Comparison of ENCODE assay signal across 20 cellular contexts in genomic region chr4:4256799-4257198, GRCh38. TPM values are rescaled to one million over a fixed set of nuclear protein-coding genes. Genes with fewer than 3 reads are reported as not detected.
DNase-seq lines count a peak whose midpoint lies in the region; ATAC-seq, FAIRE-seq and TF ChIP-seq lines count a peak whose summit lies in the region.
"Had no signal": no experiment of that assay in that cellular context is flagged by ENCODE, and none has a peak within 500 bp of the region (broad histone marks: within the 10 kb centered on the region; RNA-seq: fewer than 3 reads in every experiment).

No MANE protein-coding gene starts in this region.

- H3K27me3 ChIP-seq in gastroesophageal sphincter: peaks cover 16% of the 10 kb centered on the region
- no peaks in the 10 kb centered on the region for H3K27me3 ChIP-seq in CD8-positive, alpha-beta memory T cell (ENCODE audit: insufficient read depth, low read length, poor library complexity, severe bottlenecking)

- no peak for FAIRE-seq in urothelium cell line (lab: Jason Lieb, UNC)
- FAIRE-seq: D721Med, HepG2 had no signal

- no peaks in the 10 kb centered on the region for H3K9me3 ChIP-seq in gastroesophageal sphincter
- no peaks in the 10 kb centered on the region for H3K9me3 ChIP-seq in CD8-positive, alpha-beta memory T cell (ENCODE audit: low read length)

- TF ChIP-seq CTCF in gastroesophageal sphincter (IDR thresholded peaks at IDR 0.05): no peak

- no peak for TF ChIP-seq EP300 in gastroesophageal sphincter (IDR thresholded peaks at IDR 0.05)

- WGBS in gastroesophageal sphincter (ENCODE audit: low coverage in 1 of 2), 2 donors: 69 to 72% methylated on average over 5 to 6 of the region's 10 CpGs

- no peak overlapping the region for H3K4me3 ChIP-seq in gastroesophageal sphincter
- H3K4me3 ChIP-seq in CD8-positive, alpha-beta memory T cell (ENCODE audit: low read length): no peak overlapping the region

- H3K36me3 ChIP-seq in gastroesophageal sphincter: no peaks in the 10 kb centered on the region
- no peaks in the 10 kb centered on the region for H3K36me3 ChIP-seq in CD8-positive, alpha-beta memory T cell (ENCODE audit: insufficient read depth, low read length)

- peaks cover 0 to 8% (median 0%) of the 10 kb centered on the region in 3 donors for H3K4me1 ChIP-seq in gastroesophageal sphincter
- H3K4me1 ChIP-seq in CD8-positive, alpha-beta memory T cell (ENCODE audit: insufficient read depth, low read length): no peaks in the 10 kb centered on the region

- H3K36me3 Mint-ChIP-seq in CD8-positive, alpha-beta memory T cell: no peaks in the 10 kb centered on the region
- H3K36me3 Mint-ChIP-seq: CD4-positive, CD25-positive, alpha-beta regulatory T cell had no signal

- no peak for TF ChIP-seq POLR2A in gastroesophageal sphincter (IDR thresholded peaks at IDR 0.05)

- no peaks in the 10 kb centered on the region for H3K27me3 Mint-ChIP-seq in CD8-positive, alpha-beta memory T cell

- intact Hi-C loops in left cardiac atrium (cut with DNase I) (loop anchor here in 1 of 2 donors (5.0 kb wide), 1 partner anchor 176 kb away; no protein-coding TSS in a partner anchor), left ventricle myocardium superior (cut with micrococcal nuclease) (no loop called here)

- POLR2A ChIA-PET in CD8-positive, alpha-beta memory T cell (lab: Charles Lee): no interaction called here

- no peak overlapping the region for H3K27ac Mint-ChIP-seq in CD8-positive, alpha-beta memory T cell
- H3K27ac Mint-ChIP-seq: CD4-positive, CD25-positive, alpha-beta regulatory T cell; HFFc6 had no signal

- H3K9me3 Mint-ChIP-seq in CD8-positive, alpha-beta memory T cell: no peaks in the 10 kb centered on the region
- H3K9me3 Mint-ChIP-seq: HFFc6 had no signal

- peaks cover 9 to 23% (median 21%) of the 10 kb centered on the region in 3 donors for H3K4me1 Mint-ChIP-seq in CD8-positive, alpha-beta memory T cell

- DNase-seq in left cardiac atrium (peak; percentile 43), left ventricle myocardium superior (no peak), NCI-H69 (lab: John Stamatoyannopoulos, UW) (peak; percentile 63), urothelium cell line (ENCODE audit: low spot score) (peak; percentile 10), hippocampal formation (lab: John Stamatoyannopoulos, UW) (no peak)
- no peak for DNase-seq in CD8-positive, alpha-beta memory T cell
- DNase-seq: DMS79 treated with DMSO at 0.1 percent for 48 hours, GDM1, GOT3, HFFc6, Kasumi-1, NCI-H1436, NCI-H446 treated with DMSO at 0.1 percent for 48 hours, NCI-H774, SIG-M5 had no signal

- H3K4me3 Mint-ChIP-seq in CD8-positive, alpha-beta memory T cell: no peak overlapping the region
- H3K4me3 Mint-ChIP-seq: CD4-positive, CD25-positive, alpha-beta regulatory T cell; HFFc6 had no signal

- ATAC-seq in left cardiac atrium: peak in 1 of 2 donors; percentile 53
- no peak for ATAC-seq in left ventricle myocardium superior
- peak; percentile 72 for ATAC-seq in gastroesophageal sphincter
- no peak for ATAC-seq in GM18873 (IDR thresholded peaks at IDR 0.05; ENCODE audit: low FRiP score, unreplicated experiment)
- ATAC-seq: HepG2 had no signal

- H3K27ac ChIP-seq in gastroesophageal sphincter: no peak overlapping the region
- H3K27ac ChIP-seq in CD8-positive, alpha-beta memory T cell (ENCODE audit: low read depth, low read length): no peak overlapping the region

- CTCF ChIA-PET in CD8-positive, alpha-beta memory T cell (lab: Charles Lee): interaction anchor here (0.8 to 2.3 kb wide), 7 partner anchors 9 to 173 kb away, joined by 3 to 7 read pairs (median 4); partner anchors contain the start of gene TMEM128

RNA-seq across cellular contexts. Expression of gene TMEM128, which starts 8.8 kb away (rescaled TPM):
- total RNA-seq in left cardiac atrium: 10 to 100 TPM; 13.5 to 14.8 TPM
- 9.5 TPM for total RNA-seq in left ventricle myocardium superior
- total RNA-seq in gastroesophageal sphincter: 10 to 100 TPM; 12.5 to 20.4 (median 17.8) TPM
- 10 to 100 TPM; 24.1 to 26.6 TPM for total RNA-seq in CD8-positive, alpha-beta memory T cell
- 46.4 TPM for polyA plus RNA-seq in CD8-positive, alpha-beta memory T cell

RNA-seq across cellular contexts. Expression of gene OTOP1, which starts 30.1 kb away (rescaled TPM):
- total RNA-seq in left cardiac atrium (not detected), left ventricle myocardium superior (not detected), gastroesophageal sphincter (not detected)
- total RNA-seq in CD8-positive, alpha-beta memory T cell: not detected
- not detected for polyA plus RNA-seq in CD8-positive, alpha-beta memory T cell
- total RNA-seq: CD4-positive, CD25-positive, alpha-beta regulatory T cell; HepG2; HFFc6 had no signal
- polyA plus RNA-seq: CD4-positive, CD25-positive, alpha-beta regulatory T cell; HepG2 had no signal

RNA-seq across cellular contexts. Expression of gene LYAR, which starts 33.2 kb away (rescaled TPM):
- total RNA-seq in left cardiac atrium (10 to 100 TPM in 1 of 2 donors, 1 to 10 TPM in 1; 9.4 to 15.2 TPM), left ventricle myocardium superior (10.0 TPM), gastroesophageal sphincter (10 to 100 TPM; 13.7 to 21.3 (median 17.2) TPM)
- total RNA-seq in CD8-positive, alpha-beta memory T cell: 100 to 1,000 TPM in 1 of 2 experiments, 10 to 100 TPM in 1; 95.8 to 103 TPM
- polyA plus RNA-seq in CD8-positive, alpha-beta memory T cell: 187 TPM

RNA-seq across cellular contexts. Expression of gene ZBTB49, which starts 33.3 kb away (rescaled TPM):
- total RNA-seq in left cardiac atrium (1 to 10 TPM; 3.0 to 6.1 TPM), left ventricle myocardium superior (3.8 TPM), gastroesophageal sphincter (1 to 10 TPM; 2.0 to 6.7 (median 6.3) TPM)
- total RNA-seq in CD8-positive, alpha-beta memory T cell: 1 to 10 TPM; 7.9 to 8.7 TPM
- polyA plus RNA-seq in CD8-positive, alpha-beta memory T cell: 10.5 TPM

Comparison
In these comparisons a context has a peak if more than half of its experiments do, and no peak if none do; other contexts are left out.
1. DNase-seq: peak in left cardiac atrium (single experiment), NCI-H69 (single experiment) and urothelium cell line (single experiment); none in left ventricle myocardium superior (single experiment), hippocampal formation (0 of 2) and CD8-positive, alpha-beta memory T cell (0 of 5).